Comparison of ENCODE assay signal across 15 cellular contexts in genomic region chr9:78775889-78776288, GRCh38.
DNase-seq lines count a peak whose midpoint lies in the region; ATAC-seq lines count a peak whose summit lies in the region.
"Had no signal": no experiment of that assay in that cellular context is flagged by ENCODE, and none has a peak within 500 bp of the region (broad histone marks: within the 10 kb centered on the region; RNA-seq: fewer than 3 reads in every experiment).

No MANE protein-coding gene starts in this region.

- ATAC-seq in GM18870 (IDR thresholded peaks at IDR 0.05; ENCODE audit: unreplicated experiment), result no peak
- ATAC-seq: GM12878, HCT116, Right ventricle myocardium inferior had no signal

- DNase-seq in MV-4-11 (lab: John Stamatoyannopoulos, UW) (peak; percentile 11), SK-N-MC (ENCODE audit: low read depth, low spot score) (peak; percentile 64), left kidney (ENCODE audit: low read depth, low spot score) (peak; percentile 35), NCI-H510A (lab: John Stamatoyannopoulos, UW) (no peak), Ammon's horn (ENCODE audit: low spot score) (no peak)
- DNase-seq: COR-L47, DMS53, NCI-H1105, NCI-H524 treated with DMSO at 0.1 percent for 48 hours, T-helper 2 cell had no signal

- H3K4me3 ChIP-seq in BLaER1 treated with 17β-estradiol and CSF1 and Interleukin-3, amounts not matched to agents 10 nM and 100 nM, result no peak overlapping the region; a peak in 1 of 20 replicates
- peak overlapping the region; percentile 15; the same call in 1 of the 2 replicates for H3K4me3 ChIP-seq in SK-N-MC
- H3K4me3 ChIP-seq: GM12878 had no signal

- peak overlapping the region; percentile 51 to 81 (median 61) for H3K4me2 ChIP-seq in BLaER1 treated with 17β-estradiol and CSF1 and Interleukin-3, amounts not matched to agents 10 nM and 100 nM

- no peaks in the 10 kb centered on the region for H4K20me1 ChIP-seq in BLaER1 treated with 17β-estradiol and CSF1 and Interleukin-3, amounts not matched to agents 10 nM and 100 nM

- H3K9me3 ChIP-seq in BLaER1 treated with 17β-estradiol and CSF1 and Interleukin-3, amounts not matched to agents 10 nM and 100 nM (replicated peaks in 1 of 11), result no peaks in the 10 kb centered on the region
- no peaks in the 10 kb centered on the region for H3K9me3 ChIP-seq in SK-N-MC (ENCODE audit: low read depth, low read length)

- no peaks in the 10 kb centered on the region for H3K36me3 ChIP-seq in BLaER1 treated with 17β-estradiol and CSF1 and Interleukin-3, amounts not matched to agents 10 nM and 100 nM
- no peaks in the 10 kb centered on the region for H3K36me3 ChIP-seq in SK-N-MC (ENCODE audit: insufficient read depth, low read length)

- no peaks in the 10 kb centered on the region for H3K27me3 ChIP-seq in BLaER1 treated with 17β-estradiol and CSF1 and Interleukin-3, amounts not matched to agents 10 nM and 100 nM

- H3K4me1 ChIP-seq in BLaER1 treated with 17β-estradiol and CSF1 and Interleukin-3, amounts not matched to agents 10 nM and 100 nM, result peaks cover 17 to 41% (median 20%) of the 10 kb centered on the region in 10 experiments

- H3K27ac ChIP-seq in BLaER1 treated with 17β-estradiol and CSF1 and Interleukin-3, amounts not matched to agents 10 nM and 100 nM, result peak overlapping the region in 3 of 11 experiments; percentile 17 to 60 (median 45); a peak in 6 of 22 replicates
- H3K27ac ChIP-seq in SK-N-MC, result peak overlapping the region; percentile 10; the same call in 1 of the 2 replicates

- H3K9ac ChIP-seq in BLaER1 treated with 17β-estradiol and CSF1 and Interleukin-3, amounts not matched to agents 10 nM and 100 nM, result no peak overlapping the region
- no peak overlapping the region for H3K9ac ChIP-seq in SK-N-MC (ENCODE audit: insufficient read length)

Comparison
In these comparisons a context has a peak if more than half of its experiments do, and no peak if none do; other contexts are left out.
1. DNase-seq: peak in MV-4-11 (single experiment), SK-N-MC (single experiment) and left kidney (single experiment); none in NCI-H510A (single experiment) and Ammon's horn (single experiment).